19 cellular contexts compared by ENCODE assay signal in genomic region chr3:50222169-50222528, GRCh38. TPM values are rescaled to one million over a fixed set of nuclear protein-coding genes. Genes with fewer than 3 reads are reported as not detected.
DNase-seq lines count a peak whose midpoint lies in the region; ATAC-seq and TF ChIP-seq lines count a peak whose summit lies in the region.
"Had no signal": no experiment of that assay in that cellular context is flagged by ENCODE, and none has a peak within 500 bp of the region (broad histone marks: within the 10 kb centered on the region; RNA-seq: fewer than 3 reads in every experiment).

No MANE protein-coding gene starts in this region.

- H3K36me3 ChIP-seq in KOPT-K1 (ENCODE audit: insufficient read depth, low read length) (no peaks in the 10 kb centered on the region), osteoblast (ENCODE audit: insufficient read depth, low read length) (no peaks in the 10 kb centered on the region), Karpas-422 (ENCODE audit: insufficient read depth, low read length) (no peaks in the 10 kb centered on the region)

- H3K4me3 ChIP-seq in osteoblast (ENCODE audit: insufficient read depth, low read length) (no peak overlapping the region), Karpas-422 (ENCODE audit: low read length) (no peak overlapping the region)
- H3K4me3 ChIP-seq: GM23248 had no signal

- TF ChIP-seq CTCF in osteoblast (IDR thresholded peaks at IDR 0.05; ENCODE audit: extremely low read depth, low read depth, low read length) (no peak), HFFc6 (IDR thresholded peaks at IDR 0.05) (no peak)

- peaks cover 13% of the 10 kb centered on the region for H3K4me1 Mint-ChIP-seq in HFFc6 (ENCODE audit: low read depth)

- H3K27me3 ChIP-seq in osteoblast (ENCODE audit: insufficient read depth, low read length) (peaks cover 11% of the 10 kb centered on the region), Karpas-422 (ENCODE audit: low read length) (no peaks in the 10 kb centered on the region)

- H4K20me1 ChIP-seq in osteoblast (ENCODE audit: insufficient read depth, low read length) (no peaks in the 10 kb centered on the region), Karpas-422 (ENCODE audit: insufficient read depth, low read depth, low read length) (no peaks in the 10 kb centered on the region)

- no peak overlapping the region for H3K27ac Mint-ChIP-seq in HFFc6
- H3K27ac Mint-ChIP-seq: B cell; CD4-positive, alpha-beta T cell; H9; IgD-negative memory B cell had no signal

- H3K4me1 ChIP-seq in osteoblast (ENCODE audit: insufficient read depth, low read length) (peaks cover 9% of the 10 kb centered on the region), Karpas-422 (ENCODE audit: low read length) (peaks cover 14% of the 10 kb centered on the region)

- H3K36me3 Mint-ChIP-seq in HFFc6 (ENCODE audit: low read depth): no peaks in the 10 kb centered on the region
- H3K36me3 Mint-ChIP-seq: IgD-negative memory B cell had no signal

- H3K27me3 Mint-ChIP-seq in HFFc6 (ENCODE audit: insufficient read depth): peaks cover 17% of the 10 kb centered on the region
- H3K27me3 Mint-ChIP-seq: CD4-positive, alpha-beta T cell had no signal

- H3K79me2 ChIP-seq in osteoblast (ENCODE audit: insufficient read depth, low read length) (no peaks in the 10 kb centered on the region), Karpas-422 (ENCODE audit: low read length) (no peaks in the 10 kb centered on the region)

- no peak overlapping the region for H3K9ac ChIP-seq in Karpas-422 (ENCODE audit: low read length)
- H3K9ac ChIP-seq: GM23248 had no signal

- H3K9me2 ChIP-seq in Karpas-422 (replicated peaks; ENCODE audit: insufficient read depth, low read length): no peaks in the 10 kb centered on the region

- DNase-seq in left lobe of liver (ENCODE audit: low spot score) (no peak), osteoblast (ENCODE audit: insufficient read length, low spot score, missing footprints) (peak; percentile 44), NCI-H187 treated with DMSO at 0.1 percent for 48 hours (lab: John Stamatoyannopoulos, UW) (no peak), Karpas-422 (no peak), HFFc6 (no peak)
- DNase-seq: Calu3; CD4-positive, alpha-beta T cell; DMS 273 treated with DMSO at 0.1 percent for 48 hours; DMS79 treated with DMSO at 0.1 percent for 48 hours; EL; GM23248; KG1 had no signal

- peak overlapping the region; percentile 94 for H3K27ac ChIP-seq in KOPT-K1 (ENCODE audit: low read depth, low read length, poor library complexity, severe bottlenecking)
- H3K27ac ChIP-seq in cingulate gyrus (ENCODE audit: low read depth, low read length): peak overlapping the region; percentile 19
- H3K27ac ChIP-seq in osteoblast (ENCODE audit: low read depth, low read length): no peak overlapping the region
- no peak overlapping the region for H3K27ac ChIP-seq in Karpas-422 (ENCODE audit: low read length)
- H3K27ac ChIP-seq: GM23248, HL-60 had no signal

- H3K9me3 ChIP-seq in KOPT-K1 (ENCODE audit: insufficient read depth, low read length, poor library complexity, severe bottlenecking) (no peaks in the 10 kb centered on the region), osteoblast (ENCODE audit: low read depth, low read length) (no peaks in the 10 kb centered on the region), Karpas-422 (ENCODE audit: low read length) (no peaks in the 10 kb centered on the region)

- no peak overlapping the region for H3K4me2 ChIP-seq in osteoblast (ENCODE audit: insufficient read depth, low read length)
- H3K4me2 ChIP-seq in Karpas-422 (ENCODE audit: low read depth, low read length, poor library complexity, severe bottlenecking): no peak overlapping the region

- no peaks in the 10 kb centered on the region for H3K9me3 Mint-ChIP-seq in HFFc6
- H3K9me3 Mint-ChIP-seq: CD4-positive, alpha-beta T cell; IgD-negative memory B cell had no signal

- peak; percentile 3 for ATAC-seq in left lobe of liver
- ATAC-seq in GM19324 (IDR thresholded peaks at IDR 0.05; ENCODE audit: low FRiP score, unreplicated experiment): no peak

- H3K4me3 Mint-ChIP-seq in HFFc6: no peak overlapping the region
- H3K4me3 Mint-ChIP-seq: B cell; CD4-positive, alpha-beta T cell; H9; IgD-negative memory B cell had no signal

- no peak overlapping the region for H2AFZ ChIP-seq in osteoblast (ENCODE audit: low read length)
- no peak overlapping the region for H2AFZ ChIP-seq in Karpas-422 (ENCODE audit: low read length)
- H2AFZ ChIP-seq: GM23248 had no signal

RNA-seq across cellular contexts. Expression of gene GNAI2, which starts 13.9 kb away (rescaled TPM):
- 115 TPM for total RNA-seq in left lobe of liver
- total RNA-seq in osteoblast: 223 and 248 TPM in 2 replicates
- 151 and 174 TPM in 2 replicates for total RNA-seq in Karpas-422 (2014; rRNA removed; shearing (Covaris generic); ENCODE audit: low replicate concordance)
- 100 to 1,000 TPM; 532 to 617 (median 582) TPM for total RNA-seq in HFFc6 (2021; fragmentation: NEBNext Ultra II Directional; extraction: Animal tissue kit (Norgen Biotek cat#: 25700))

RNA-seq across cellular contexts. Expression of gene SLC38A3, which starts 17.1 kb away (rescaled TPM):
- 242 TPM for total RNA-seq in left lobe of liver
- total RNA-seq in osteoblast: 0.29 and 0.36 TPM in 2 replicates
- not detected in 2 replicates for total RNA-seq in Karpas-422 (2014; rRNA removed; shearing (Covaris generic); ENCODE audit: low replicate concordance)
- under 1 TPM in 2 of 6 experiments, not detected in 4; 0.16 to 0.24 TPM for total RNA-seq in HFFc6 (2021; fragmentation: NEBNext Ultra II Directional; extraction: Animal tissue kit (Norgen Biotek cat#: 25700))
- total RNA-seq: B cell, Calu3, GM23248 had no signal

RNA-seq across cellular contexts. Expression of gene GNAT1, which starts 30.7 kb away (rescaled TPM):
- total RNA-seq in left lobe of liver (0.08 TPM), osteoblast (not detected in 2 replicates)
- total RNA-seq in Karpas-422 (2014; rRNA removed; shearing (Covaris generic); ENCODE audit: low replicate concordance): not detected in 2 replicates
- not detected for total RNA-seq in HFFc6 (2021; fragmentation: NEBNext Ultra II Directional; extraction: Animal tissue kit (Norgen Biotek cat#: 25700))
- total RNA-seq: B cell, Calu3, GM23248, H9 had no signal

RNA-seq across cellular contexts. Expression of gene SEMA3B, which starts 46.8 kb away (rescaled TPM):
- 5.7 TPM for total RNA-seq in left lobe of liver
- 5.9 and 10.1 TPM in 2 replicates for total RNA-seq in osteoblast
- total RNA-seq in Karpas-422 (2014; rRNA removed; shearing (Covaris generic); ENCODE audit: low replicate concordance): 0.15 and 0.29 TPM in 2 replicates
- total RNA-seq in HFFc6 (2021; fragmentation: NEBNext Ultra II Directional; extraction: Animal tissue kit (Norgen Biotek cat#: 25700)): 10 to 100 TPM; 14.5 to 26.6 (median 24.7) TPM

RNA-seq across cellular contexts. Expression of gene LSMEM2, which starts 56.7 kb away (rescaled TPM):
- total RNA-seq in left lobe of liver (not detected), osteoblast (not detected in 2 replicates)
- 0.14 TPM in 1 of 2 replicates, not detected in the other for total RNA-seq in Karpas-422 (2014; rRNA removed; shearing (Covaris generic); ENCODE audit: low replicate concordance)
- under 1 TPM in 2 of 6 experiments, not detected in 4; 0.11 to 0.13 TPM for total RNA-seq in HFFc6 (2021; fragmentation: NEBNext Ultra II Directional; extraction: Animal tissue kit (Norgen Biotek cat#: 25700))
- total RNA-seq: B cell, Calu3, GM23248 had no signal

Comparison
In these comparisons a context has a peak if more than half of its experiments do, and no peak if none do; other contexts are left out.
1. H3K27ac ChIP-seq: peak in KOPT-K1 (single experiment) and cingulate gyrus (single experiment); none in osteoblast (single experiment) and Karpas-422 (single experiment).
2. RNA of gene SLC38A3, which starts 17.1 kb away (total RNA-seq): 242 TPM in left lobe of liver (single experiment); 0.29 to 0.36 TPM in osteoblast, 0.16 to 0.24 TPM in HFFc6 and not detected in Karpas-422; every median in the first group is over 100 times any median in the second.